ENCODE assay signal across 11 cellular contexts in the genomic region with DNA sequence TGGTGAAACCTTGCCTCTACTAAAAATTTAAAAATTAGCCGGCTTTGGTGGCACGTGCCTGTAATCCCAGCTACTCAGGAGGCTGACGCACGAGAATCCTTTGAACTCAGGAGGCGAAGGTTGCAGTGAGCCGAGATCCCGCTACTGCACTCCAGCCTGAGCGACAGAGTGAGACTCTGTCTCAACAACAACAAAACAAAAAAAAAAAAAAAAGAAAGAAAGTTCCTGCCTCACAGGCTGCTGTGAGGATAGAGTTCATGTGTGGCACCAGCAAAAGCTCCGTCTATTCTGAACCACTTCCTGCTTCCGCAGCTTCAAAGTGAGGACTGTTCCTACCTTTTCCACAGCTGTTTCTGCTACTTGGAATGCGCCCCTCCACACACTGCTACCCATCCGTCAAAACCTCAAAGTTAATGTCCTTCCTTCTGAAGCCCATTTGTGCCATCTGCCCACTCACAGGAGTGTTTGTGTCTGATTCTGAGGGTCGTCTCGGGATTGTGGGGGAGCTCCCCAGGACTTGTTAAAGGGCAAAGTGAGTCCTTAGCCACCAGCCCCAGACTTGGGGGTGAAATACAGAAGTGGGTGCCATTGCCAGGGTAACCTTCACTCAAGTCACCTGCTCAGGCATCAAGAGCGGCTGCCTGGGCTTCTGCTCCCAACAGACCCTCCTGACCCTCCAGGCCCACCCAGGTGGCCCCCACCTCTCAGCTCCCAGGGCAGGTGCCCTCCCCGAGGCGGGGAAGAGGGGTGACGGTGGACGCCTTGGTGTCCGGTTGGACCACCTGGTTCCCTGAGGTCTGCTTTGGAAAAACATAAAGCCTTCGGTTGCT. TPM values are rescaled to one million over a fixed set of nuclear protein-coding genes. Genes with fewer than 3 reads are reported as not detected.
A peak's percentile ranks its signal among the peaks of the same experiment; 100 is the strongest.
DNase-seq lines count a peak whose midpoint lies in the region; ATAC-seq and TF ChIP-seq lines count a peak whose summit lies in the region.
"Had no signal": no experiment of that assay in that cellular context is flagged by ENCODE, and none has a peak within 500 bp of the region (broad histone marks: within the 10 kb centered on the region; RNA-seq: fewer than 3 reads in every experiment).

No MANE protein-coding gene starts in this region.

- CTCF ChIA-PET in HCT116 (lab: Charles Lee) = no interaction called here

- intact Hi-C loops in HCT116 (cut with micrococcal nuclease) (no loop called here), gastrocnemius medialis (cut with DNase I; ENCODE audit: low total_unique reads) (no loop called here)
- intact Hi-C loops in dendritic cell treated with granulocyte-macrophage colony-stimulating factor and Interleukin-4, amounts not matched to agents 40 ng/mL and 50 ng/mL, for 4 days (cut with micrococcal nuclease) = no loop called here

- DNase-seq in HCT116 (ENCODE audit: low read depth, low spot score) (no peak), T follicular helper cell (ENCODE audit: low read depth) (peak; percentile 63), gastrocnemius medialis (no peak), OCI-M1 (lab: John Stamatoyannopoulos, UW) (no peak), DMS 273 treated with DMSO at 0.1 percent for 48 hours (lab: John Stamatoyannopoulos, UW) (no peak), DMS53 treated with DMSO at 0.1 percent for 48 hours (lab: John Stamatoyannopoulos, UW; ENCODE audit: unreplicated experiment) (no peak), NCI-H146 treated with DMSO at 0.1 percent for 48 hours (lab: John Stamatoyannopoulos, UW; ENCODE audit: unreplicated experiment) (no peak)
- DNase-seq: foreskin fibroblast, NCI-H2029, uterus had no signal

- POLR2A ChIA-PET in HCT116 (lab: Charles Lee) = interaction anchor here (1.4 to 1.7 kb wide), 2 partner anchors 11 to 54 kb away, joined by 3 to 5 read pairs; no protein-coding TSS in a partner anchor

- H3K9me3 Mint-ChIP-seq in dendritic cell treated with granulocyte-macrophage colony-stimulating factor and Interleukin-4, amounts not matched to agents 40 ng/mL and 50 ng/mL, for 4 days = no peaks in the 10 kb centered on the region

- peak overlapping the region; percentile 95 for H3K4me3 Mint-ChIP-seq in dendritic cell treated with granulocyte-macrophage colony-stimulating factor and Interleukin-4, amounts not matched to agents 40 ng/mL and 50 ng/mL, for 4 days

- ATAC-seq in HCT116 (no peak), gastrocnemius medialis (no peak)

- peaks cover 68% of the 10 kb centered on the region for H3K79me2 ChIP-seq in HCT116 (ENCODE audit: insufficient read depth, low read length)

- peaks cover 8% of the 10 kb centered on the region; the same call in 1 of the 2 replicates for H4K20me1 ChIP-seq in HCT116 (ENCODE audit: insufficient read depth)

- H3K27ac ChIP-seq in HCT116 (ENCODE audit: low read depth, low read length) (no peak overlapping the region), gastrocnemius medialis (peak overlapping the region in 3 of 4 donors; percentile 5 to 45 (median 6))
- H3K27ac ChIP-seq: uterus had no signal

- H3K27ac Mint-ChIP-seq in dendritic cell treated with granulocyte-macrophage colony-stimulating factor and Interleukin-4, amounts not matched to agents 40 ng/mL and 50 ng/mL, for 4 days = peak overlapping the region; percentile 89

- H2AFZ ChIP-seq in HCT116 (ENCODE audit: low read depth, low read length, poor library complexity, severe bottlenecking) = no peak overlapping the region

- H3K4me1 ChIP-seq in HCT116 (ENCODE audit: control insufficient read depth in 1 of 2, insufficient read depth in 2 of 2, low read length in 2 of 2) = peaks cover 15 to 50% of the 10 kb centered on the region in 2 experiments
- peaks cover 19 to 20% of the 10 kb centered on the region in 2 donors for H3K4me1 ChIP-seq in gastrocnemius medialis

- no peak for TF ChIP-seq CTCF in HCT116 (IDR thresholded peaks at IDR 0.05 in 2 of 3, conservative IDR thresholded peaks at IDR 0.05 in 1 of 3; ENCODE audit: borderline replicate concordance in 1 of 3, insufficient read depth in 1 of 3, low read depth in 2 of 3, low read length in 2 of 3)
- TF ChIP-seq CTCF in gastrocnemius medialis (IDR thresholded peaks at IDR 0.05 in 4 of 5, conservative IDR thresholded peaks at IDR 0.05 in 1 of 5) = no peak

- RAD21 ChIA-PET in HCT116 (lab: Charles Lee; ENCODE audit: low non-redundant PET in 1 of 2, low total read pairs in 2 of 2, uncharacterized antibody in 2 of 2, unreplicated experiment in 2 of 2) = no interaction called here

- H3K36me3 ChIP-seq in HCT116 (ENCODE audit: control insufficient read depth in 1 of 2, insufficient read depth in 2 of 2, low read length in 2 of 2) = peaks cover 0 to 18% of the 10 kb centered on the region in 2 experiments; a peak in 1 of 4 replicates
- H3K36me3 ChIP-seq in gastrocnemius medialis = no peaks in the 10 kb centered on the region
- H3K36me3 ChIP-seq: uterus had no signal

- no peak for TF ChIP-seq RAD21 in HCT116 (IDR thresholded peaks at IDR 0.05; ENCODE audit: low read depth)

- no peak overlapping the region for H3K9ac ChIP-seq in HCT116 (ENCODE audit: low read length)

- TF ChIP-seq POLR2A in HCT116 (IDR thresholded peaks at IDR 0.05; ENCODE audit: borderline replicate concordance, extremely low read depth, insufficient read depth, insufficient read length) (no peak), gastrocnemius medialis (IDR thresholded peaks at IDR 0.05) (no peak)

- BruUV-seq in HCT116 (replicated peaks; lab: Mats Ljungman, UMichigan) = TSS peak; percentile 67

- H3K9me2 ChIP-seq in HCT116 (ENCODE audit: insufficient read depth) = no peaks in the 10 kb centered on the region

- no peak overlapping the region for H3K4me3 ChIP-seq in HCT116 (replicated peaks in 1 of 2; ENCODE audit: low read depth in 1 of 2, low read length in 2 of 2)
- H3K4me3 ChIP-seq in gastrocnemius medialis = no peak overlapping the region
- H3K4me3 ChIP-seq: uterus had no signal

- no peaks in the 10 kb centered on the region for H3K27me3 ChIP-seq in HCT116 (ENCODE audit: insufficient read depth, low read length)
- no peaks in the 10 kb centered on the region for H3K27me3 ChIP-seq in gastrocnemius medialis
- H3K27me3 ChIP-seq: uterus had no signal

- H3K4me2 ChIP-seq in HCT116 (ENCODE audit: low read length) = peak overlapping the region; percentile 97; the same call in 1 of the 2 replicates

- peaks cover 73% of the 10 kb centered on the region for H3K4me1 Mint-ChIP-seq in dendritic cell treated with granulocyte-macrophage colony-stimulating factor and Interleukin-4, amounts not matched to agents 40 ng/mL and 50 ng/mL, for 4 days (ENCODE audit: low read depth)

- in situ Hi-C loops in gastrocnemius medialis (cut with MboI; ENCODE audit: low sequenced_read_pairs in 4 of 4) = no loop called here

- H3K36me3 Mint-ChIP-seq in dendritic cell treated with granulocyte-macrophage colony-stimulating factor and Interleukin-4, amounts not matched to agents 40 ng/mL and 50 ng/mL, for 4 days (ENCODE audit: low read depth) = peaks cover 73% of the 10 kb centered on the region

- H3K9me3 ChIP-seq in HCT116 (ENCODE audit: control insufficient read depth in 1 of 2, insufficient read depth in 1 of 2, low read depth in 1 of 2, low read length in 2 of 2) = no peaks in the 10 kb centered on the region
- no peaks in the 10 kb centered on the region for H3K9me3 ChIP-seq in gastrocnemius medialis
- H3K9me3 ChIP-seq: uterus had no signal

- H3K27me3 Mint-ChIP-seq in dendritic cell treated with granulocyte-macrophage colony-stimulating factor and Interleukin-4, amounts not matched to agents 40 ng/mL and 50 ng/mL, for 4 days = no peaks in the 10 kb centered on the region

TF ChIP-seq in HCT116, 20 proteins besides CTCF, POLR2A, EP300 and RAD21 (continues in another document):
- TF ChIP-seq EGR1 (IDR thresholded peaks at IDR 0.05; ENCODE audit: low read depth) (no peak), ZNF274 (IDR thresholded peaks at IDR 0.05; ENCODE audit: low read depth, low read length) (no peak), MAX (IDR thresholded peaks at IDR 0.05) (no peak), ZBTB33 (IDR thresholded peaks at IDR 0.05; ENCODE audit: extremely low read depth, insufficient replicate concordance, low read length) (no peak), EZH2 (IDR thresholded peaks at IDR 0.05) (no peak), EZH2phosphoT487 (IDR thresholded peaks at IDR 0.05; ENCODE audit: borderline replicate concordance) (no peak), SP1 (IDR thresholded peaks at IDR 0.05; ENCODE audit: low read depth) (no peak), POLR2AphosphoS5 (IDR thresholded peaks at IDR 0.05; ENCODE audit: low read depth, low read length) (no peak), TCF7L2 (IDR thresholded peaks at IDR 0.05; ENCODE audit: borderline replicate concordance, extremely low read depth, insufficient read depth, insufficient read length) (no peak), SIN3A (IDR thresholded peaks at IDR 0.05; ENCODE audit: low read depth) (no peak)

RNA-seq across cellular contexts. Expression of gene MFSD12, which starts 2.9 kb away (rescaled TPM):
- 131 TPM for total RNA-seq in HCT116 (2021; ENCODE audit: unreplicated experiment)
- 125 and 134 TPM in 2 replicates for polyA plus RNA-seq in HCT116 (2012)
- total RNA-seq in gastrocnemius medialis = 10 to 100 TPM; 22.3 to 77.3 (median 48.7) TPM

RNA-seq across cellular contexts. Expression of gene TEKTIP1, which starts 15.5 kb away (rescaled TPM):
- 1.2 TPM for total RNA-seq in HCT116 (2021; ENCODE audit: unreplicated experiment)
- 1.1 and 1.9 TPM in 2 replicates for polyA plus RNA-seq in HCT116 (2012)
- not detected for total RNA-seq in gastrocnemius medialis

RNA-seq across cellular contexts. Expression of gene HMG20B, which starts 18.3 kb away (rescaled TPM):
- total RNA-seq in HCT116 (2021; ENCODE audit: unreplicated experiment) = 186 TPM
- polyA plus RNA-seq in HCT116 (2012) = 158 and 174 TPM in 2 replicates
- total RNA-seq in gastrocnemius medialis = 10 to 100 TPM; 31.4 to 61.1 (median 36.6) TPM

RNA-seq across cellular contexts. Expression of gene GIPC3, which starts 30.8 kb away (rescaled TPM):
- total RNA-seq in HCT116 (2021; ENCODE audit: unreplicated experiment) (not detected), gastrocnemius medialis (1 to 10 TPM in 1 of 4 donors, under 1 TPM in 3; 0.15 to 1.1 (median 0.33) TPM)
- polyA plus RNA-seq in HCT116 (2012) = not detected in 2 replicates

RNA-seq across cellular contexts. Expression of gene FZR1, which starts 48.4 kb away (rescaled TPM):
- total RNA-seq in HCT116 (2021; ENCODE audit: unreplicated experiment) (60.3 TPM), gastrocnemius medialis (10 to 100 TPM; 15.9 to 32.0 (median 21.0) TPM)
- polyA plus RNA-seq in HCT116 (2012) = 64.5 and 76.2 TPM in 2 replicates
